Comparison of ENCODE assay signal across 8 cellular contexts in genomic region chr11:124669193-124669592, GRCh38. TPM values are rescaled to one million over a fixed set of nuclear protein-coding genes. Genes with fewer than 3 reads are reported as not detected.
DNase-seq lines count a peak whose midpoint lies in the region; ATAC-seq and TF ChIP-seq lines count a peak whose summit lies in the region.

No MANE protein-coding gene starts in this region.

- no peaks in the 10 kb centered on the region for H3K9me2 ChIP-seq in DOHH2 (replicated peaks; ENCODE audit: control insufficient read depth, low read length)

- DNase-seq in MV-4-11 (lab: John Stamatoyannopoulos, UW) (peak; percentile 33), T follicular helper cell (ENCODE audit: low read depth) (peak; percentile 33), cerebellar cortex (ENCODE audit: low spot score) (peak; percentile 64), mesenchymal stem cell (peak; percentile 49)

- H3K4me2 ChIP-seq in DOHH2 (ENCODE audit: low read length): peak overlapping the region; percentile 48
- no peak overlapping the region for H3K4me2 ChIP-seq in mesenchymal stem cell (ENCODE audit: low read length, poor library complexity, severe bottlenecking)

- H3K14ac ChIP-seq in mesenchymal stem cell (ENCODE audit: low read length in 2 of 2): no peak overlapping the region

- H3K23ac ChIP-seq in mesenchymal stem cell (ENCODE audit: low read length in 2 of 2): no peak overlapping the region

- H3K9me3 ChIP-seq in DOHH2 (ENCODE audit: control insufficient read depth, insufficient read depth, low read length) (no peaks in the 10 kb centered on the region), mesenchymal stem cell (ENCODE audit: control insufficient read depth, low read length) (no peaks in the 10 kb centered on the region)

- no peak overlapping the region for H4K8ac ChIP-seq in mesenchymal stem cell (ENCODE audit: low read length)

- 20% methylated on average over 8 of the region's 8 CpGs for WGBS in mesenchymal stem cell

- H3K27me3 ChIP-seq in DOHH2 (ENCODE audit: control insufficient read depth, low read length) (no peaks in the 10 kb centered on the region), mesenchymal stem cell (ENCODE audit: control insufficient read depth in 1 of 2, insufficient read depth in 1 of 2, low read length in 2 of 2) (peaks cover 0 to 14% of the 10 kb centered on the region in 2 experiments)

- no peak overlapping the region for H2BK12ac ChIP-seq in mesenchymal stem cell (ENCODE audit: low read length in 2 of 2)

- 0 out of 2 replicates have a peak, but pooled peaks cover 10% of the 10 kb centered on the region for H3F3A ChIP-seq in DOHH2 (ENCODE audit: control insufficient read depth, insufficient read depth)

- ATAC-seq in GM21390 (IDR thresholded peaks at IDR 0.05; ENCODE audit: unreplicated experiment): peak; percentile 31
- no peak for ATAC-seq in GM21576 (IDR thresholded peaks at IDR 0.05; ENCODE audit: unreplicated experiment)
- ATAC-seq in HG03135 (IDR thresholded peaks at IDR 0.05; ENCODE audit: unreplicated experiment): no peak

- H3K4me3 ChIP-seq in DOHH2 (ENCODE audit: low read length): no peak overlapping the region
- H3K4me3 ChIP-seq in mesenchymal stem cell (ENCODE audit: insufficient read depth in 1 of 2, low read depth in 1 of 2, low read length in 2 of 2): no peak overlapping the region

- H3K27ac ChIP-seq in DOHH2 (ENCODE audit: low read depth, low read length) (no peak overlapping the region), mesenchymal stem cell (ENCODE audit: low read length, poor library complexity, severe bottlenecking) (no peak overlapping the region)

- H2BK15ac ChIP-seq in mesenchymal stem cell (ENCODE audit: low read depth, poor library complexity, severe bottlenecking): no peak overlapping the region

- H2BK5ac ChIP-seq in mesenchymal stem cell (ENCODE audit: low read depth, low read length, poor library complexity, severe bottlenecking): no peak overlapping the region

- H3K36me3 ChIP-seq in DOHH2 (ENCODE audit: control insufficient read depth, low read length): no peaks in the 10 kb centered on the region
- peaks cover 0 to 21% of the 10 kb centered on the region in 2 experiments for H3K36me3 ChIP-seq in mesenchymal stem cell (ENCODE audit: control insufficient read depth in 1 of 2, insufficient read depth in 2 of 2, low read depth in 1 of 2, low read length in 2 of 2)

- no peak overlapping the region for H3K18ac ChIP-seq in mesenchymal stem cell (ENCODE audit: low read depth in 1 of 2, low read length in 2 of 2)

- H4K91ac ChIP-seq in mesenchymal stem cell (ENCODE audit: low read length): no peak overlapping the region

- H3K4me1 ChIP-seq in DOHH2 (ENCODE audit: control insufficient read depth, low read length): peaks cover 40% of the 10 kb centered on the region
- peaks cover 3% of the 10 kb centered on the region for H3K4me1 ChIP-seq in mesenchymal stem cell (ENCODE audit: control insufficient read depth, insufficient read depth, low read depth, low read length)

- no peak overlapping the region for H2BK120ac ChIP-seq in mesenchymal stem cell (ENCODE audit: low read depth, low read length)

- H2AK5ac ChIP-seq in mesenchymal stem cell (ENCODE audit: low read length, severe bottlenecking): no peak overlapping the region

- no peak overlapping the region for H3K4ac ChIP-seq in mesenchymal stem cell (ENCODE audit: low read depth in 1 of 2, low read length in 2 of 2)

- no peaks in the 10 kb centered on the region for H4K20me1 ChIP-seq in DOHH2 (ENCODE audit: control insufficient read depth, insufficient read depth, low read depth, low read length)

- peaks cover under 1% of the 10 kb centered on the region for H3K79me1 ChIP-seq in mesenchymal stem cell (replicated peaks; ENCODE audit: low read length, poor library complexity, severe bottlenecking)

- no peak overlapping the region for H3K9ac ChIP-seq in mesenchymal stem cell (ENCODE audit: low read length)

- peak; percentile 70 for TF ChIP-seq CTCF in DOHH2 (IDR thresholded peaks at IDR 0.05; ENCODE audit: low read depth, low read length, poor library complexity, severe bottlenecking)

- peaks cover 12% of the 10 kb centered on the region for H3K79me2 ChIP-seq in DOHH2 (ENCODE audit: control insufficient read depth, low read length)

- H2AFZ ChIP-seq in mesenchymal stem cell (ENCODE audit: low read depth, low read length): no peak overlapping the region

RNA-seq across cellular contexts. Expression of gene SIAE, which starts 4.3 kb away (rescaled TPM):
- 18.4 TPM for polyA plus RNA-seq in mesenchymal stem cell (2013, experiment 1 of 2)
- polyA plus RNA-seq in mesenchymal stem cell (2013, experiment 2 of 2): 18.5 TPM

RNA-seq across cellular contexts. Expression of gene SPA17, which starts 4.5 kb away (rescaled TPM):
- polyA plus RNA-seq in mesenchymal stem cell (2013, experiment 1 of 2): 14.5 TPM
- polyA plus RNA-seq in mesenchymal stem cell (2013, experiment 2 of 2): 13.2 TPM

RNA-seq across cellular contexts. Expression of gene TBRG1, which starts 46.5 kb away (rescaled TPM):
- 42.2 TPM for polyA plus RNA-seq in mesenchymal stem cell (2013, experiment 1 of 2)
- 44.4 TPM for polyA plus RNA-seq in mesenchymal stem cell (2013, experiment 2 of 2)

RNA-seq across cellular contexts. Expression of gene PANX3, which starts 58.0 kb away (rescaled TPM):
- not detected for polyA plus RNA-seq in mesenchymal stem cell (2013, experiment 1 of 2)
- polyA plus RNA-seq in mesenchymal stem cell (2013, experiment 2 of 2): not detected
